1 cellular context compared by ENCODE assay signal in genomic region chr15:89770041-89770440, GRCh38.
TF ChIP-seq lines count a peak whose summit lies in the region.

No MANE protein-coding gene starts in this region.

TF ChIP-seq in SK-N-SH treated with all-trans-retinoic acid at 6 μM for 48 hours, 23 proteins besides CTCF, POLR2A, EP300 and RAD21 (continued from another document):
- TF ChIP-seq, protein P1, sequence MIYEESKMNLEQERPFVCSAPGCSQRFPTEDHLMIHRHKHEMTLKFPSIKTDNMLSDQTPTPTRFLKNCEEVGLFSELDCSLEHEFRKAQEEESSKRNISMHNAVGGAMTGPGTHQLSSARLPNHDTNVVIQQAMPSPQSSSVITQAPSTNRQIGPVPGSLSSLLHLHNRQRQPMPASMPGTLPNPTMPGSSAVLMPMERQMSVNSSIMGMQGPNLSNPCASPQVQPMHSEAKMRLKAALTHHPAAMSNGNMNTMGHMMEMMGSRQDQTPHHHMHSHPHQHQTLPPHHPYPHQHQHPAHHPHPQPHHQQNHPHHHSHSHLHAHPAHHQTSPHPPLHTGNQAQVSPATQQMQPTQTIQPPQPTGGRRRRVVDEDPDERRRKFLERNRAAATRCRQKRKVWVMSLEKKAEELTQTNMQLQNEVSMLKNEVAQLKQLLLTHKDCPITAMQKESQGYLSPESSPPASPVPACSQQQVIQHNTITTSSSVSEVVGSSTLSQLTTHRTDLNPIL (CRISPR knock-in tag; IDR thresholded peaks at IDR 0.05; ENCODE audit: low read depth): no peak
- TF ChIP-seq TCF4 (CRISPR knock-in tag; IDR thresholded peaks at IDR 0.05; ENCODE audit: borderline replicate concordance) (no peak), ZFP3 (CRISPR knock-in tag; IDR thresholded peaks at IDR 0.05) (no peak), ZNF565 (CRISPR knock-in tag; conservative IDR thresholded peaks at IDR 0.05; ENCODE audit: low read depth) (no peak), ESRRG (CRISPR knock-in tag; IDR thresholded peaks at IDR 0.05) (no peak)
